Comparison of ENCODE assay signal across 22 cellular contexts in genomic region chr3:147760998-147761397, GRCh38.
DNase-seq lines count a peak whose midpoint lies in the region; ATAC-seq and TF ChIP-seq lines count a peak whose summit lies in the region.
"Had no signal": no experiment of that assay in that cellular context is flagged by ENCODE, and none has a peak within 500 bp of the region (broad histone marks: within the 10 kb centered on the region; RNA-seq: fewer than 3 reads in every experiment).

No MANE protein-coding gene starts in this region.

- no peak overlapping the region for H3K4me2 ChIP-seq in fibroblast of lung (ENCODE audit: extremely low read depth, insufficient read depth, low read length)
- H3K4me2 ChIP-seq: PC-9 had no signal

- H3K4me3 ChIP-seq in cardiac muscle cell (no peak overlapping the region), right cardiac atrium (ENCODE audit: low read length) (no peak overlapping the region), fibroblast of lung (replicated peaks in 1 of 4; ENCODE audit: control extremely low read depth in 1 of 4, insufficient read depth in 1 of 4, low read depth in 3 of 4, low read length in 4 of 4) (no peak overlapping the region), psoas muscle (no peak overlapping the region), lower lobe of right lung (no peak overlapping the region)
- H3K4me3 ChIP-seq: PC-9, SJCRH30 had no signal

- H2AFZ ChIP-seq in fibroblast of lung (ENCODE audit: low read length): peak overlapping the region; percentile 9
- H2AFZ ChIP-seq: PC-9 had no signal

- H3K4me1 ChIP-seq in cardiac muscle cell (ENCODE audit: low read depth): peaks cover 22% of the 10 kb centered on the region
- H3K4me1 ChIP-seq in right cardiac atrium (ENCODE audit: control insufficient read depth, insufficient read depth, low read length): peaks cover 2% of the 10 kb centered on the region
- H3K4me1 ChIP-seq in fibroblast of lung (ENCODE audit: control insufficient read depth, extremely low read depth, insufficient read depth, low read length): no peaks in the 10 kb centered on the region
- H3K4me1 ChIP-seq in psoas muscle: peaks cover 26% of the 10 kb centered on the region
- no peaks in the 10 kb centered on the region for H3K4me1 ChIP-seq in lower lobe of right lung
- H3K4me1 ChIP-seq: SJCRH30 had no signal

- TF ChIP-seq CTCF in cardiac muscle cell (IDR thresholded peaks at IDR 0.05; ENCODE audit: low read depth, low read length): no peak
- TF ChIP-seq CTCF in fibroblast of lung (conservative IDR thresholded peaks at IDR 0.05 in 1 of 2, IDR thresholded peaks at IDR 0.05 in 1 of 2; ENCODE audit: low read depth in 1 of 2, low read length in 2 of 2): no peak
- no peak for TF ChIP-seq CTCF in psoas muscle (IDR thresholded peaks at IDR 0.05)
- no peak for TF ChIP-seq CTCF in lower lobe of right lung (IDR thresholded peaks at IDR 0.05)

- H3K36me3 ChIP-seq in cardiac muscle cell (no peaks in the 10 kb centered on the region), fibroblast of lung (ENCODE audit: control insufficient read depth, insufficient read depth, low read length) (no peaks in the 10 kb centered on the region), psoas muscle (ENCODE audit: insufficient read depth in 1 of 2, low read depth in 1 of 2) (no peaks in the 10 kb centered on the region), lower lobe of right lung (no peaks in the 10 kb centered on the region)
- H3K36me3 ChIP-seq: SJCRH30 had no signal

- DNase-seq in cardiac muscle cell (ENCODE audit: low read depth in 1 of 2, low spot score in 1 of 2) (peak in 1 of 2 donors; percentile 52), right cardiac atrium (no peak), fibroblast of lung (ENCODE audit: low read depth in 2 of 2) (peak in 1 of 2 donors; percentile 32), psoas muscle (no peak), lower lobe of right lung (no peak), Ammon's horn (ENCODE audit: low spot score) (no peak)
- DNase-seq: 8988T; ACHN; CD4-positive, CD25-positive, alpha-beta regulatory T cell; GOT3; HCEC 1CT; NCI-H1092 treated with DMSO at 0.1 percent for 48 hours; NCI-H1436; NCI-H187; NCI-H2171 treated with DMSO at 0.1 percent for 48 hours; NCI-H345; NCI-H524 treated with DMSO at 0.1 percent for 48 hours; PC-9; SJCRH30 had no signal

- no peak overlapping the region for H3K9ac ChIP-seq in fibroblast of lung (ENCODE audit: insufficient read depth, low read length)

- H4K20me1 ChIP-seq in fibroblast of lung (ENCODE audit: control insufficient read depth, extremely low read depth, insufficient read depth, low read length): no peaks in the 10 kb centered on the region

- WGBS in right cardiac atrium: 32% methylated on average over 2 of the region's 2 CpGs
- WGBS in psoas muscle, 3 donors: 41 to 57% (median 48%) methylated on average over 2 of the region's 2 CpGs

- no peaks in the 10 kb centered on the region for H3K9me3 ChIP-seq in cardiac muscle cell (ENCODE audit: low read depth)
- H3K9me3 ChIP-seq in right cardiac atrium (ENCODE audit: control insufficient read depth, low read length): no peaks in the 10 kb centered on the region
- H3K9me3 ChIP-seq in fibroblast of lung (ENCODE audit: control insufficient read depth, insufficient read depth, low read depth, low read length): no peaks in the 10 kb centered on the region
- H3K9me3 ChIP-seq in psoas muscle: no peaks in the 10 kb centered on the region
- H3K9me3 ChIP-seq in lower lobe of right lung: no peaks in the 10 kb centered on the region
- H3K9me3 ChIP-seq: SJCRH30 had no signal

- no peak for ATAC-seq in right cardiac atrium
- no peak for ATAC-seq in psoas muscle
- ATAC-seq in lower lobe of right lung: no peak
- no peak for ATAC-seq in HG02981 (IDR thresholded peaks at IDR 0.05; ENCODE audit: unreplicated experiment)
- ATAC-seq: Right ventricle myocardium inferior had no signal

- intact Hi-C loops in right cardiac atrium (cut with DNase I): no loop called here
- intact Hi-C loops in psoas muscle (cut with DNase I): no loop called here
- intact Hi-C loops in lower lobe of right lung (cut with DNase I): no loop called here

- H3K27me3 ChIP-seq in cardiac muscle cell (no peaks in the 10 kb centered on the region), right cardiac atrium (ENCODE audit: control insufficient read depth, insufficient read depth) (no peaks in the 10 kb centered on the region), fibroblast of lung (ENCODE audit: control insufficient read depth, insufficient read depth, low read length) (no peaks in the 10 kb centered on the region), psoas muscle (ENCODE audit: insufficient read depth in 3 of 3, low read length in 2 of 3) (no peaks in the 10 kb centered on the region), lower lobe of right lung (ENCODE audit: low read depth) (no peaks in the 10 kb centered on the region)
- H3K27me3 ChIP-seq: SJCRH30 had no signal

- H3K27ac ChIP-seq in cardiac muscle cell: peak overlapping the region; percentile 56
- H3K27ac ChIP-seq in right cardiac atrium (ENCODE audit: low read length): no peak overlapping the region
- H3K27ac ChIP-seq in fibroblast of lung (ENCODE audit: insufficient read depth, low read length): no peak overlapping the region
- peak overlapping the region; percentile 33 for H3K27ac ChIP-seq in psoas muscle
- no peak overlapping the region for H3K27ac ChIP-seq in lower lobe of right lung
- H3K27ac ChIP-seq: HL-60, PC-9, SJCRH30 had no signal

- H3K79me2 ChIP-seq in fibroblast of lung (ENCODE audit: control insufficient read depth, insufficient read depth, low read length): no peaks in the 10 kb centered on the region

Comparison
In these comparisons a context has a peak if more than half of its experiments do, and no peak if none do; other contexts are left out.
1. H3K27ac ChIP-seq: peak in cardiac muscle cell (single experiment) and psoas muscle (single experiment); none in right cardiac atrium (single experiment), fibroblast of lung (single experiment) and lower lobe of right lung (single experiment).